1 cellular context compared by ENCODE assay signal in genomic region chr11:46972343-46972742, GRCh38.
TF ChIP-seq lines count a peak whose summit lies in the region.

No MANE protein-coding gene starts in this region.

TF ChIP-seq in HepG2, 621 proteins besides CTCF, POLR2A, EP300 and RAD21:
- TF ChIP-seq PAXIP1 (CRISPR knock-in tag; conservative IDR thresholded peaks at IDR 0.05) (0 out of 2 replicates have a peak, but pooled peaks have one; percentile 30), CBX2 (IDR thresholded peaks at IDR 0.05; ENCODE audit: low read depth, low read length) (no peak), CBX2 (CRISPR knock-in tag; IDR thresholded peaks at IDR 0.05; ENCODE audit: low read depth) (no peak), HNF4A (CRISPR knock-in tag; IDR thresholded peaks at IDR 0.05) (0 out of 2 replicates have a peak, but pooled peaks have one; percentile 23)
